Comparison of ENCODE assay signal across 1 cellular context in the genomic region with DNA sequence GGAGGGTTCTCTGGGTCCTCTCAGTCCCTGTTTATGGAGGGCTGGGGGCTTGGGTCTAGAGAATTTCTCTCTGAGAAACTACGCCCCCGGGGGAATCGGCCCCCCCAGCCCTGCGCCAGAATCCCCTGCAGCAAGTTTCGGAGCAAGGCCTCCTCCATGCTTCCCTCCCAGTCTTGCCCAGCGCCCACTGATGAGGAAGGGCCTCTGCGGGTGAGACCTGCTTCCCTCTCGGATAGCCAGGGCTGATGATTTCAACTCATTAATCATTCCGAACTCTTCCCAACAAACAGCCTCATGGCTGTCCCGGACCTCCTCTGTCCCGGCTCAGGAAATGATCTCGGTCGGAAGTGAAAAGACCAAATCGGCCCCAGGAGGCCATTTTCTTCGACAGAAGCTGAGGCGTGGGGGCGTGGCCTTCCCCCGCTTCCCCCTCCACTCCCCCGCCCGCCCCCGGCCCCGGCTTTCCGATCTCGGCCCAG.
A peak's percentile ranks its signal among the peaks of the same experiment; 100 is the strongest.
TF ChIP-seq lines count a peak whose summit lies in the region.

No MANE protein-coding gene starts in this region.

TF ChIP-seq in HepG2, 621 proteins besides CTCF, POLR2A, EP300 and RAD21 (continued from another document):
- TF ChIP-seq, protein P1, sequence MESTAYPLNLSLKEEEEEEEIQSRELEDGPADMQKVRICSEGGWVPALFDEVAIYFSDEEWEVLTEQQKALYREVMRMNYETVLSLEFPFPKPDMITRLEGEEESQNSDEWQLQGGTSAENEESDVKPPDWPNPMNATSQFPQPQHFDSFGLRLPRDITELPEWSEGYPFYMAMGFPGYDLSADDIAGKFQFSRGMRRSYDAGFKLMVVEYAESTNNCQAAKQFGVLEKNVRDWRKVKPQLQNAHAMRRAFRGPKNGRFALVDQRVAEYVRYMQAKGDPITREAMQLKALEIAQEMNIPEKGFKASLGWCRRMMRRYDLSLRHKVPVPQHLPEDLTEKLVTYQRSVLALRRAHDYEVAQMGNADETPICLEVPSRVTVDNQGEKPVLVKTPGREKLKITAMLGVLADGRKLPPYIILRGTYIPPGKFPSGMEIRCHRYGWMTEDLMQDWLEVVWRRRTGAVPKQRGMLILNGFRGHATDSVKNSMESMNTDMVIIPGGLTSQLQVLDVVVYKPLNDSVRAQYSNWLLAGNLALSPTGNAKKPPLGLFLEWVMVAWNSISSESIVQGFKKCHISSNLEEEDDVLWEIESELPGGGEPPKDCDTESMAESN (CRISPR knock-in tag; conservative IDR thresholded peaks at IDR 0.05) = no peak
- TF ChIP-seq NKX3-1 (CRISPR knock-in tag; IDR thresholded peaks at IDR 0.05) (no peak), NCOA5 (CRISPR knock-in tag; IDR thresholded peaks at IDR 0.05) (no peak), ELF1 (CRISPR knock-in tag; IDR thresholded peaks at IDR 0.05) (peak; percentile 9; the same call in 1 of the 2 replicates), ZNF768 (CRISPR knock-in tag; IDR thresholded peaks at IDR 0.05) (no peak), RFX1 (IDR thresholded peaks at IDR 0.05) (no peak), IKZF4 (CRISPR knock-in tag; IDR thresholded peaks at IDR 0.05; ENCODE audit: borderline replicate concordance, low read depth, not compliant biosample characterization) (no peak), SP1 (IDR thresholded peaks at IDR 0.05) (no peak), SP1 (CRISPR knock-in tag; IDR thresholded peaks at IDR 0.05) (no peak), HNRNPLL (IDR thresholded peaks at IDR 0.05; ENCODE audit: low read depth, low read length, poor library complexity, severe bottlenecking) (no peak), PHF8 (CRISPR knock-in tag; IDR thresholded peaks at IDR 0.05) (peak; percentile 79), ZNF709 (CRISPR knock-in tag; IDR thresholded peaks at IDR 0.05) (no peak), ZNF788 (CRISPR knock-in tag; IDR thresholded peaks at IDR 0.05; ENCODE audit: borderline replicate concordance) (no peak), WIZ (CRISPR knock-in tag; IDR thresholded peaks at IDR 0.05) (peak; percentile 57; the same call in 1 of the 2 replicates), NFIC (IDR thresholded peaks at IDR 0.05; ENCODE audit: low read length) (no peak), ZFP36L1 (CRISPR knock-in tag; IDR thresholded peaks at IDR 0.05) (no peak; the same call in 1 of the 2 replicates), BHLHE40 (IDR thresholded peaks at IDR 0.05; ENCODE audit: low read length) (no peak), DNMT1 (CRISPR knock-in tag; IDR thresholded peaks at IDR 0.05) (no peak), ZNF30 (CRISPR knock-in tag; IDR thresholded peaks at IDR 0.05) (peak; percentile 82; the same call in 1 of the 2 replicates), ZNF772 (CRISPR knock-in tag; IDR thresholded peaks at IDR 0.05) (no peak), JDP2 (CRISPR knock-in tag; IDR thresholded peaks at IDR 0.05; ENCODE audit: borderline replicate concordance) (no peak), KLF6 (CRISPR knock-in tag; IDR thresholded peaks at IDR 0.05) (peak; percentile 10; the same call in 1 of the 2 replicates), HIC2 (CRISPR knock-in tag; IDR thresholded peaks at IDR 0.05; ENCODE audit: low read depth) (no peak), CC2D1A (CRISPR knock-in tag; IDR thresholded peaks at IDR 0.05) (no peak; the same call in 1 of the 2 replicates), KDM1A (CRISPR knock-in tag; IDR thresholded peaks at IDR 0.05) (no peak), MEIS1 (CRISPR knock-in tag; IDR thresholded peaks at IDR 0.05; ENCODE audit: borderline replicate concordance) (no peak)
- TF ChIP-seq, protein P2, sequence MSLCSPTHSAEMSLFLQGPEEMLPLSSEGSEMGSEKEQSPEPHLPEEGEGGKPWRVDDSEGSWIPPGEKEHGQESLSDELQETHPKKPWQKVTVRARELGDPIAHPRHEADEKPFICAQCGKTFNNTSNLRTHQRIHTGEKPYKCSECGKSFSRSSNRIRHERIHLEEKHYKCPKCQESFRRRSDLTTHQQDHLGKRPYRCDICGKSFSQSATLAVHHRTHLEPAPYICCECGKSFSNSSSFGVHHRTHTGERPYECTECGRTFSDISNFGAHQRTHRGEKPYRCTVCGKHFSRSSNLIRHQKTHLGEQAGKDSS (CRISPR knock-in tag; IDR thresholded peaks at IDR 0.05; ENCODE audit: borderline replicate concordance, low read depth) = 0 out of 2 replicates have a peak, but pooled peaks have one; percentile 63
- TF ChIP-seq, protein P3, sequence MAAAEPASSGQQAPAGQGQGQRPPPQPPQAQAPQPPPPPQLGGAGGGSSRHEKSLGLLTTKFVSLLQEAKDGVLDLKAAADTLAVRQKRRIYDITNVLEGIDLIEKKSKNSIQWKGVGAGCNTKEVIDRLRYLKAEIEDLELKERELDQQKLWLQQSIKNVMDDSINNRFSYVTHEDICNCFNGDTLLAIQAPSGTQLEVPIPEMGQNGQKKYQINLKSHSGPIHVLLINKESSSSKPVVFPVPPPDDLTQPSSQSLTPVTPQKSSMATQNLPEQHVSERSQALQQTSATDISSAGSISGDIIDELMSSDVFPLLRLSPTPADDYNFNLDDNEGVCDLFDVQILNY (CRISPR knock-in tag; conservative IDR thresholded peaks at IDR 0.05) = no peak
- TF ChIP-seq, protein P4, sequence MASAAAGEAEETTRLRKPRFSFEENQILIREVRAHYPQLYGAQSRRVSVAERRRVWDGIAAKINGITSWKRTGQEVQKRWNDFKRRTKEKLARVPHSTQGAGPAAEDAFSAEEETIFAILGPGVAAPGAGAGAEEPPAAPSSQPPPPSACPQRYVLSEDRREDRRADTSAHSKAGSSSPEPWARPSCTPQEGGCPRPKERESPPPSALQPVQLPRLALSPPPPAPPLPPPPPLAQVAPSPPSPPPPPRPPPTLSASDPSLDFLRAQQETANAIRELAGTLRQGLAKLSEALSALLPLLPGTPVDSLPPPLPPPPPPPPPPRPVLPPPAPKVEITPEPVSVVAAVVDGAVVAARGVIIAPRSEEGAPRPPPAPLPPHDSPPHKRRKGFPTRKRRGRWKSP (CRISPR knock-in tag; IDR thresholded peaks at IDR 0.05) = no peak
- TF ChIP-seq, protein P5, sequence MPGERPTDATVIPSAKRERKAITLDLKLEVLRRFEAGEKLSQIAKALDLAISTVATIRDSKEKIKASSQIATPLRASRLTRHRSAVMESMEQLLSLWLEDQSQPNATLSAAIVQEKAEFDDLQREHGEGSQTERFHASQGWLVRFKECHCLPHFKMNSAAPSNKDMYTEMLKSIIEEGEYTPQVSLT (CRISPR knock-in tag; IDR thresholded peaks at IDR 0.05; ENCODE audit: borderline replicate concordance, low read depth) = no peak
